Comparison of ENCODE assay signal across 11 cellular contexts in the genomic region with DNA sequence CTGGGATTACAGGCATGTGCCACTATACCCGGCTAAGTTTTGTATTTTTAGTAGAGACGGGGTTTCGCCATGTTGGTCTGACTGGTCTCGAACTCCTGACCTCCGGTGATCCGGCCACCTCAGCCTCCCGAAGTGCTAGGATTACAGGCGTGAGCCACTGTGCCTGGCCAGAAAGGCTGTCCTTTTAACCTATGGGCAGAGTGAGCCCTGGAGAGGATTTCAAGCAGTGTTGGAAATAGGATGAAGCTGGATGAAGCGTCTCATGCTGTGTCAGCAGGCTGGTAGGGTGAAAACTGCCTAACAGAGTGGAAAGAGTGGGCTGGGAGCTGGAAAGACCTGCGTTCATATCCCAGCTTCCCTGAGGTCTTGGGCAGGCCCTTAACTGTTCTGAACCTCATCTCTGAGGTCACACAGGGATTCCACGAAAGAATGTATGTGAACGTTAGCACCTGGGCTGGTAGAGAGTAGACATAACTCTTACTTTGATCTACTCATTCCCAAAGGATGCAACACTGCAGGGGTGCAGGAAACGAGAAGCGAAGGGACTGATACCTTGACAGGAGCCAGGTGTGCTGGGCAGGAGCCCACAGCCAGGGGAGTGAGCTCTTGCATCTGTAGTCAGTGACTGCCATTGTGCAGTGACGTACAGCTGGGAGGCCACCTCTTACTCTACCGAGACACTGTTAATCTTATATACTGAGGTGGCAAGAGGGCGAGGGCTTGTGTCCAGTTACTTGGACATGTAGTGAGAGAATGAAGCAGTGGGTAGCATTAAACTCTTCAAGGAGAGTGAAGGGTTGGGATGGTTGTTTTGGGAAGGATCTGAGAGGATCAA. TPM values are rescaled to one million over a fixed set of nuclear protein-coding genes. Genes with fewer than 3 reads are reported as not detected.
A peak's percentile ranks its signal among the peaks of the same experiment; 100 is the strongest.
DNase-seq lines count a peak whose midpoint lies in the region; ATAC-seq and TF ChIP-seq lines count a peak whose summit lies in the region.
"Had no signal": no experiment of that assay in that cellular context is flagged by ENCODE, and none has a peak within 500 bp of the region (broad histone marks: within the 10 kb centered on the region; RNA-seq: fewer than 3 reads in every experiment).

No MANE protein-coding gene starts in this region.

- peaks cover 57% of the 10 kb centered on the region for H3K79me2 ChIP-seq in ACC112 (ENCODE audit: control insufficient read depth, insufficient read depth, low read length, unreplicated experiment)

- POLR2A ChIA-PET in Panc1 (lab: Charles Lee): interaction anchor here (0.7 kb wide), 1 partner anchor 183 kb away, joined by 3 read pairs; no protein-coding TSS in a partner anchor

- H3K27me3 Mint-ChIP-seq in T-helper 2 cell treated with Interferon-gamma antibody and Interleukin-4, amounts not matched to agents 5 μg/mL and 100 μg/mL, for 36 hours (ENCODE audit: low read depth): no peaks in the 10 kb centered on the region

- H3K9me3 ChIP-seq in Panc1 (ENCODE audit: control insufficient read depth, insufficient read depth, low read depth, low read length) (no peaks in the 10 kb centered on the region), prostate gland (no peaks in the 10 kb centered on the region)

- H3K4me1 ChIP-seq in ACC112 (ENCODE audit: control insufficient read depth, insufficient read depth, low read length, unreplicated experiment) (peaks cover 95% of the 10 kb centered on the region), Panc1 (ENCODE audit: control insufficient read depth, insufficient read depth, low read length) (peaks cover 100% of the 10 kb centered on the region), foreskin keratinocyte (peaks cover 51% of the 10 kb centered on the region), prostate gland (replicated peaks) (peaks cover 57% of the 10 kb centered on the region)

- no peak overlapping the region for H3K4me3 Mint-ChIP-seq in T-helper 2 cell treated with Interferon-gamma antibody and Interleukin-4, amounts not matched to agents 5 μg/mL and 100 μg/mL, for 36 hours

- no peak for TF ChIP-seq CTCF in Panc1 (IDR thresholded peaks at IDR 0.05)
- TF ChIP-seq CTCF in foreskin keratinocyte (conservative IDR thresholded peaks at IDR 0.05): no peak
- no peak for TF ChIP-seq CTCF in prostate gland (IDR thresholded peaks at IDR 0.05)

- H3K27ac ChIP-seq in ACC112 (ENCODE audit: low read depth, low read length): peak overlapping the region; percentile 86; the same call in 1 of the 2 replicates
- H3K27ac ChIP-seq in Panc1 (ENCODE audit: low read length): peak overlapping the region; percentile 94
- peak overlapping the region; percentile 89 for H3K27ac ChIP-seq in foreskin keratinocyte
- H3K27ac ChIP-seq in prostate gland: peak overlapping the region; percentile 93 to 95

- no peak for DNase-seq in Panc1 (ENCODE audit: low read depth, low spot score)
- peak; percentile 86 to 93 for DNase-seq in foreskin keratinocyte
- DNase-seq in prostate gland (ENCODE audit: low spot score): no peak
- no peak for DNase-seq in NCI-H1105 (lab: John Stamatoyannopoulos, UW)
- no peak for DNase-seq in T-helper 2 cell treated with Interferon-gamma antibody and Interleukin-4, amounts not matched to agents 5 μg/mL and 100 μg/mL, for 36 hours (ENCODE audit: low spot score)
- no peak for DNase-seq in hypothalamus (lab: John Stamatoyannopoulos, UW)
- DNase-seq: activated gamma-delta T cell treated with Interleukin-2 at 50 U/mL for 16 hours, NCI-H1092 had no signal

- H3K9me3 Mint-ChIP-seq in T-helper 2 cell treated with Interferon-gamma antibody and Interleukin-4, amounts not matched to agents 5 μg/mL and 100 μg/mL, for 36 hours: no peaks in the 10 kb centered on the region

- no peaks in the 10 kb centered on the region for H3K36me3 ChIP-seq in ACC112 (ENCODE audit: insufficient read depth, low read length)
- H3K36me3 ChIP-seq in Panc1 (ENCODE audit: control insufficient read depth, insufficient read depth, low read length): no peaks in the 10 kb centered on the region
- no peaks in the 10 kb centered on the region for H3K36me3 ChIP-seq in prostate gland

- peaks cover 15% of the 10 kb centered on the region for H3K36me3 Mint-ChIP-seq in T-helper 2 cell treated with Interferon-gamma antibody and Interleukin-4, amounts not matched to agents 5 μg/mL and 100 μg/mL, for 36 hours (ENCODE audit: low read depth)

- BruUV-seq in Panc1 (replicated peaks; lab: Mats Ljungman, UMichigan): no TSS peak

- 76% methylated on average over 17 of the region's 17 CpGs for WGBS in prostate gland

- H3K4me3 ChIP-seq in ACC112 (ENCODE audit: low read depth, low read length) (no peak overlapping the region), Panc1 (ENCODE audit: low read depth in 2 of 2, low read length in 2 of 2) (no peak overlapping the region), prostate gland (no peak overlapping the region)

- H3K27me3 ChIP-seq in ACC112 (ENCODE audit: insufficient read depth, low read length) (no peaks in the 10 kb centered on the region), Panc1 (ENCODE audit: control insufficient read depth, insufficient read depth, low read length) (no peaks in the 10 kb centered on the region), foreskin keratinocyte (no peaks in the 10 kb centered on the region), prostate gland (replicated peaks; ENCODE audit: insufficient read depth) (no peaks in the 10 kb centered on the region)

- CTCF ChIA-PET in Panc1 (lab: Charles Lee): interaction anchor here (0.5 to 1.7 kb wide), 5 partner anchors 11 to 57 kb away, joined by 3 to 11 read pairs (median 6); no protein-coding TSS in a partner anchor

- intact Hi-C loops in Panc1 (cut with micrococcal nuclease; ENCODE audit: unreplicated experiment) (no loop called here), prostate gland (cut with DNase I) (no loop called here)

- no peak for TF ChIP-seq POLR2A in prostate gland (IDR thresholded peaks at IDR 0.05)

- peaks cover 30% of the 10 kb centered on the region for H3K4me1 Mint-ChIP-seq in T-helper 2 cell treated with Interferon-gamma antibody and Interleukin-4, amounts not matched to agents 5 μg/mL and 100 μg/mL, for 36 hours (ENCODE audit: low read depth)

- in situ Hi-C loops in Panc1 (cut with HindIII; ENCODE audit: low pct_unique_long_range_greater_than_20kb, low sequenced_read_pairs): no loop called here

- no peak overlapping the region for H2AFZ ChIP-seq in ACC112 (ENCODE audit: low read length, unreplicated experiment)

- H3K27ac Mint-ChIP-seq in T-helper 2 cell treated with Interferon-gamma antibody and Interleukin-4, amounts not matched to agents 5 μg/mL and 100 μg/mL, for 36 hours: no peak overlapping the region

- no peak for ATAC-seq in Panc1
- ATAC-seq in foreskin keratinocyte: peak; percentile 13
- no peak for ATAC-seq in GM19328 (IDR thresholded peaks at IDR 0.05; ENCODE audit: unreplicated experiment)

RNA-seq across cellular contexts. Expression of gene WBP1L, which starts 34.2 kb away (rescaled TPM):
- total RNA-seq in Panc1 (2021; ENCODE audit: unreplicated experiment) (91.3 TPM), foreskin keratinocyte (22.9 and 25.8 TPM in 2 replicates), prostate gland (100 to 1,000 TPM; 136 to 168 TPM)
- 99.5 TPM for polyA plus RNA-seq in Panc1 (2012; ENCODE audit: insufficient read length)
- polyA plus RNA-seq in foreskin keratinocyte: 10.2 and 11.1 TPM in 2 replicates

RNA-seq across cellular contexts. Expression of gene CYP17A1, which starts 59.3 kb away (rescaled TPM):
- 2.1 TPM for total RNA-seq in Panc1 (2021; ENCODE audit: unreplicated experiment)
- polyA plus RNA-seq in Panc1 (2012; ENCODE audit: insufficient read length): not detected
- total RNA-seq in foreskin keratinocyte: not detected in 2 replicates
- polyA plus RNA-seq in foreskin keratinocyte: not detected in 2 replicates
- total RNA-seq in prostate gland: 10 to 100 TPM in 1 of 2 donors, not detected in 1; 12.8 TPM
- total RNA-seq: lung microvascular endothelial cell had no signal

Comparison
In these comparisons a context has a peak if more than half of its experiments do, and no peak if none do; other contexts are left out.
1. DNase-seq: peak in foreskin keratinocyte (2 of 2); none in Panc1 (single experiment), prostate gland (single experiment), NCI-H1105 (single experiment), T-helper 2 cell treated with Interferon-gamma antibody and Interleukin-4, amounts not matched to agents 5 μg/mL and 100 μg/mL, for 36 hours (single experiment) and hypothalamus (0 of 51).
2. Peak in every context shown above with its lines, with median percentiles within 50 percentile points of each other: H3K27ac ChIP-seq.